15 cellular contexts compared by ENCODE assay signal in genomic region chr10:209357-209756, GRCh38.
DNase-seq lines count a peak whose midpoint lies in the region; ATAC-seq and TF ChIP-seq lines count a peak whose summit lies in the region.
"Had no signal": no experiment of that assay in that cellular context is flagged by ENCODE, and none has a peak within 500 bp of the region (broad histone marks: within the 10 kb centered on the region; RNA-seq: fewer than 3 reads in every experiment).

No MANE protein-coding gene starts in this region.

- 90 to 92% methylated on average over 6 of the region's 6 CpGs for WGBS in body of pancreas, 2 donors

- intact Hi-C loops in body of pancreas (cut with DNase I): no loop called here

- no peaks in the 10 kb centered on the region for H3K27me3 ChIP-seq in body of pancreas

- no peaks in the 10 kb centered on the region for H3K36me3 ChIP-seq in body of pancreas (replicated peaks in 1 of 2; ENCODE audit: insufficient read depth in 1 of 2, low read depth in 2 of 2)

- no peak for TF ChIP-seq POLR2A in body of pancreas (IDR thresholded peaks at IDR 0.05)

- H3K4me1 ChIP-seq in body of pancreas: peaks cover 6% of the 10 kb centered on the region

- H3K9me3 ChIP-seq in body of pancreas: no peaks in the 10 kb centered on the region

- no peak overlapping the region for H3K27ac ChIP-seq in body of pancreas

- no peak for ATAC-seq in body of pancreas
- ATAC-seq: activated T-helper 17 cell treated with anti-CD3 and anti-CD28 coated beads, Interleukin-2, amount 50 U/mL, for 72 hours; GM12878; naive thymus-derived CD4-positive, alpha-beta T cell had no signal

- peak; percentile 24 for TF ChIP-seq CTCF in epithelial cell of esophagus (IDR thresholded peaks at IDR 0.05; ENCODE audit: insufficient read depth, low read depth, low read length, missing control alignments)
- TF ChIP-seq CTCF in retinal pigment epithelial cell (conservative IDR thresholded peaks at IDR 0.05; ENCODE audit: low read depth, low read length): peak; percentile 40
- peak in 2 of 7 experiments; percentile 4 to 22 for TF ChIP-seq CTCF in body of pancreas (IDR thresholded peaks at IDR 0.05)

- no peak overlapping the region for H3K4me3 ChIP-seq in epithelial cell of esophagus (ENCODE audit: low read length)
- no peak overlapping the region for H3K4me3 ChIP-seq in retinal pigment epithelial cell (ENCODE audit: low read length)
- no peak overlapping the region for H3K4me3 ChIP-seq in body of pancreas
- H3K4me3 ChIP-seq: GM12878 had no signal

- DNase-seq in EH (ENCODE audit: low read depth) (peak; percentile 34), NAMALWA (ENCODE audit: low spot score) (peak; percentile 21), epithelial cell of esophagus (ENCODE audit: low read depth) (peak; percentile 29), retinal pigment epithelial cell (ENCODE audit: low read depth) (no peak), HPDE6-E6E7 (ENCODE audit: extremely low spot score) (no peak), body of pancreas (no peak)
- no peak for DNase-seq in NK-92 treated with Interleukin-12 subunit alpha and Interleukin-12 subunit beta, amount 100 ng/mL, for 24 hours (lab: John Stamatoyannopoulos, UW)
- DNase-seq: activated CD4-positive, alpha-beta T cell treated with anti-CD3 and anti-CD28 coated beads, Interleukin-2, amount 50 U/mL, for 1 hour; immature natural killer cell; naive thymus-derived CD4-positive, alpha-beta T cell; NCI-H1930; small intestine; T-helper 2 cell had no signal

Comparison
In these comparisons a context has a peak if more than half of its experiments do, and no peak if none do; other contexts are left out.
1. DNase-seq: peak in EH (single experiment), NAMALWA (single experiment) and epithelial cell of esophagus (single experiment); none in retinal pigment epithelial cell (single experiment), NK-92 treated with Interleukin-12 subunit alpha and Interleukin-12 subunit beta, amount 100 ng/mL, for 24 hours (single experiment), HPDE6-E6E7 (single experiment) and body of pancreas (0 of 4).